Comparison of ENCODE assay signal across 1 cellular context in genomic region chr6:21587925-21588811, GRCh38.
TF ChIP-seq lines count a peak whose summit lies in the region.

No MANE protein-coding gene starts in this region.

TF ChIP-seq in HepG2, 621 proteins besides CTCF, POLR2A, EP300 and RAD21 (continued from another document and continues in another):
- TF ChIP-seq IRF9 (CRISPR knock-in tag; IDR thresholded peaks at IDR 0.05; ENCODE audit: borderline replicate concordance) (0 out of 2 replicates have a peak, but pooled peaks have one; percentile 20), JARID2 (CRISPR knock-in tag; IDR thresholded peaks at IDR 0.05; ENCODE audit: insufficient replicate concordance) (no peak), HDAC1 (CRISPR knock-in tag; IDR thresholded peaks at IDR 0.05) (peak; percentile 44; the same call in 1 of the 2 replicates), ZNF264 (CRISPR knock-in tag; IDR thresholded peaks at IDR 0.05) (peak; percentile 10; the same call in 1 of the 2 replicates), NFKBIZ (CRISPR knock-in tag; IDR thresholded peaks at IDR 0.05) (no peak), YY1 (IDR thresholded peaks at IDR 0.05; ENCODE audit: insufficient read depth, insufficient replicate concordance, low read depth, low read length) (no peak), ZNF574 (CRISPR knock-in tag; IDR thresholded peaks at IDR 0.05) (no peak), ZNF44 (CRISPR knock-in tag; IDR thresholded peaks at IDR 0.05) (no peak), IKZF4 (CRISPR knock-in tag; IDR thresholded peaks at IDR 0.05; ENCODE audit: borderline replicate concordance, low read depth, not compliant biosample characterization) (no peak), RORA (CRISPR knock-in tag; IDR thresholded peaks at IDR 0.05) (no peak), ZNF501 (CRISPR knock-in tag; IDR thresholded peaks at IDR 0.05) (peak; percentile 16), KLF6 (CRISPR knock-in tag; IDR thresholded peaks at IDR 0.05) (no peak), ZNF878 (CRISPR knock-in tag; IDR thresholded peaks at IDR 0.05) (0 out of 2 replicates have a peak, but pooled peaks have one; percentile 47), ZNF296 (CRISPR knock-in tag; conservative IDR thresholded peaks at IDR 0.05) (0 out of 2 replicates have a peak, but pooled peaks have one; percentile 47), BORCS8-MEF2B (CRISPR knock-in tag; IDR thresholded peaks at IDR 0.05) (peak; percentile 64), ZMAT5 (CRISPR knock-in tag; IDR thresholded peaks at IDR 0.05; ENCODE audit: borderline replicate concordance, low read depth) (0 out of 2 replicates have a peak, but pooled peaks have one; percentile 27), XBP1 (CRISPR knock-in tag; IDR thresholded peaks at IDR 0.05) (no peak), ZNF790 (CRISPR knock-in tag; IDR thresholded peaks at IDR 0.05; ENCODE audit: borderline replicate concordance) (no peak), ZNF121 (CRISPR knock-in tag; IDR thresholded peaks at IDR 0.05) (no peak), FIP1L1 (IDR thresholded peaks at IDR 0.05; ENCODE audit: borderline replicate concordance, insufficient read depth, low read depth, low read length) (no peak), ELF3 (CRISPR knock-in tag; IDR thresholded peaks at IDR 0.05) (0 out of 2 replicates have a peak, but pooled peaks have one; percentile 19), ZNF292 (CRISPR knock-in tag; IDR thresholded peaks at IDR 0.05; ENCODE audit: borderline replicate concordance, low read depth) (peak; percentile 84), ZNF20 (CRISPR knock-in tag; IDR thresholded peaks at IDR 0.05) (no peak), TRIM24 (CRISPR knock-in tag; IDR thresholded peaks at IDR 0.05) (no peak), YEATS2 (CRISPR knock-in tag; IDR thresholded peaks at IDR 0.05; ENCODE audit: borderline replicate concordance) (no peak), ZNF564 (CRISPR knock-in tag; IDR thresholded peaks at IDR 0.05) (0 out of 2 replicates have a peak, but pooled peaks have one; percentile 26), KLF12 (CRISPR knock-in tag; IDR thresholded peaks at IDR 0.05; ENCODE audit: borderline replicate concordance) (peak; percentile 44; the same call in 1 of the 2 replicates), PHB2 (IDR thresholded peaks at IDR 0.05; ENCODE audit: partially characterized antibody) (no peak), CENPBD1 (CRISPR knock-in tag; IDR thresholded peaks at IDR 0.05; ENCODE audit: borderline replicate concordance, low read depth) (no peak), LCORL (IDR thresholded peaks at IDR 0.05) (no peak), LCORL (CRISPR knock-in tag; IDR thresholded peaks at IDR 0.05) (peak; percentile 10; the same call in 1 of the 2 replicates), ZFP1 (CRISPR knock-in tag; IDR thresholded peaks at IDR 0.05) (no peak), FOXO1 (CRISPR knock-in tag; IDR thresholded peaks at IDR 0.05) (no peak), E2F2 (CRISPR knock-in tag; IDR thresholded peaks at IDR 0.05; ENCODE audit: borderline replicate concordance) (no peak), PLRG1 (conservative IDR thresholded peaks at IDR 0.05) (no peak), AKAP8 (CRISPR knock-in tag; IDR thresholded peaks at IDR 0.05) (no peak), DMTF1 (CRISPR knock-in tag; IDR thresholded peaks at IDR 0.05) (0 out of 2 replicates have a peak, but pooled peaks have one; percentile 24), ZNF597 (CRISPR knock-in tag; IDR thresholded peaks at IDR 0.05) (no peak), SUZ12 (IDR thresholded peaks at IDR 0.05; ENCODE audit: low read depth, low read length) (no peak), ZNF746 (CRISPR knock-in tag; IDR thresholded peaks at IDR 0.05) (no peak), KMT2A (CRISPR knock-in tag; IDR thresholded peaks at IDR 0.05) (no peak), HOXA5 (CRISPR knock-in tag; IDR thresholded peaks at IDR 0.05) (no peak), ZBTB14 (CRISPR knock-in tag; IDR thresholded peaks at IDR 0.05) (peak; percentile 86), ZNF619 (CRISPR knock-in tag; IDR thresholded peaks at IDR 0.05) (no peak), AKNA (CRISPR knock-in tag; IDR thresholded peaks at IDR 0.05; ENCODE audit: borderline replicate concordance) (no peak), PBX3 (CRISPR knock-in tag; IDR thresholded peaks at IDR 0.05; ENCODE audit: borderline replicate concordance) (no peak), ZNF414 (CRISPR knock-in tag; IDR thresholded peaks at IDR 0.05) (peak; percentile 87; the same call in 1 of the 2 replicates), ZNF776 (CRISPR knock-in tag; IDR thresholded peaks at IDR 0.05) (peak; percentile 39; the same call in 1 of the 2 replicates), RFX5 (IDR thresholded peaks at IDR 0.05; ENCODE audit: low read depth, low read length) (no peak), KDM2A (CRISPR knock-in tag; IDR thresholded peaks at IDR 0.05; ENCODE audit: borderline replicate concordance, low read depth) (peak; percentile 48; the same call in 1 of the 2 replicates)
